Comparison of ENCODE assay signal across 1 cellular context in the genomic region with DNA sequence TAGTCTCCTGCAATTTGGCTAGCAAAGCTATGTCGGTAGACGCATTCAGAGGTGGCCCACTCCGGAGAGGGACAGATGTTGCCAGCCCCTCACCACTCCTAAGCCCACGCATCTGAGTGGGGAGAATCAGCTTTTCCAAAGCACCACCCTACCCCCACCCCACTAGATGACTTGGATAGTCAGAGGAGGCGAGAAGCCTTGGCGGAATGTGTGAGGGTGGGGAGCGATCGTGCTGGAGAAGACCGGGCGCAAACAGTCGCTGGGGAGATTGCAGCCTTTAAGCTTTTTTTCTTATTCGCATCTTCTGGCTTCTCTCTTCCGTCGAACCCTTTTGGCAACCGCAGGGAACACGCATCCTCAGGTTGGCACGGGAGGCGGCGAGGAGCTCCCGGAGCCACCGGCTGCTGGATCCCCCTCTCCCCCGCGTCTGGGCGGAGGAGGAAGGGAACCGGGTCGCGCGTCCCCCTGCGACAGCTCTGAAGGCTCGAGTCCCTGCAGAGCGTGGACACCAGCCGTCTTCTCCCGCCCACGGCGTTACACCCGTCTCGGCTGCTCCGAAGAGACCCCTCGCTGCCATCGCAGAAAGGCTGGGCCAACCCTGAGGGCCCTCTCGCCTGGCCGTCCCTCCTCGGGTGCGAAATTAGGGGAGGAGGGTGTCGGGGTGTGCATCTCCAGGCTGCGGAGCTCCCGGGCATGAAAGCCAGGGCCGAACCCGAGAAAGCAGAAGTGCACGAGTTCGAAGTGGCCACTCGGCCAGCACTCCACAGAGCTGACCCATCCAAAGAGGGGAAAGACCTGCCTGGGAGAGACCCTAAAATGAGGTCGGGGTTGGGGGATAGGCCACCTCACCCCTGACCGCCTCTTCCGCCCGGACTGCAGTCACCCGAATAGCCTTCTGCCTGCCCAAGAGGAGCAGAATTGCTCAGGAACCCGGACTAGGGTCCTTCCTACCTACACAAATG.
TF ChIP-seq lines count a peak whose summit lies in the region.

No MANE protein-coding gene starts in this region.

TF ChIP-seq in HepG2, 621 proteins besides CTCF, POLR2A, EP300 and RAD21:
- TF ChIP-seq ZNF570 (CRISPR knock-in tag; IDR thresholded peaks at IDR 0.05; ENCODE audit: borderline replicate concordance), result no peak
- TF ChIP-seq ZNF224 (CRISPR knock-in tag; IDR thresholded peaks at IDR 0.05), result no peak
- peak; percentile 73; the same call in 1 of the 2 replicates for TF ChIP-seq EZH2 (conservative IDR thresholded peaks at IDR 0.05; ENCODE audit: low read depth, low read length)
